In the genomic region with DNA sequence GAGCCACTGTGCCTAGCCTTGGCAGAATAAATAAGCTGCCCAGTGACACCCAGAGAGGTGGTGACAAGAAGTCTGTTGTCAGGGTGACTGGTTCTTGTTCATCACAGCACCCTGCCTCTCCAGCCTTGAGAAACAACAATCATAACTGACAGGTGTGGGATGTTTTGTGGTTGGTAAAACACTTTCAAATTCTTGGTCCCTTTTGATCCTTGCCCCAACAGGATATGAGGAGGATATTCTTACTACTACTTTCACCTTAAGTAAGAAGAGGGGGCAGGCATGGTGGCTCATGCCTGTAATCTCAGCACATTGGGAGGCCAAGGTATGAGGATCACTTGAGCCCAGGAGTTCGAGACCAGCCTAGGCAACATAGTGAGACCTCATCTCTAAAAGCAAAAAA, we compare ENCODE assay signal across 10 cellular contexts. TPM values are rescaled to one million over a fixed set of nuclear protein-coding genes. Genes with fewer than 3 reads are reported as not detected.
DNase-seq lines count a peak whose midpoint lies in the region; ATAC-seq and TF ChIP-seq lines count a peak whose summit lies in the region.
"Had no signal": no experiment of that assay in that cellular context is flagged by ENCODE, and none has a peak within 500 bp of the region (broad histone marks: within the 10 kb centered on the region; RNA-seq: fewer than 3 reads in every experiment).

No MANE protein-coding gene starts in this region.

- no peaks in the 10 kb centered on the region for H3K9me3 ChIP-seq in CD4-positive, alpha-beta memory T cell (ENCODE audit: control insufficient read depth in 1 of 2, low read length in 2 of 2)
- no peaks in the 10 kb centered on the region for H3K9me3 ChIP-seq in uterus
- H3K9me3 ChIP-seq: thoracic aorta had no signal

- H3K4me3 Mint-ChIP-seq in CD4-positive, alpha-beta memory T cell, result peak overlapping the region in 1 of 8 donors; percentile 8
- no peak overlapping the region for H3K4me3 Mint-ChIP-seq in activated T-cell treated with anti-CD3 and anti-CD28 coated beads, Interleukin-2, amount 50 U/mL, for 72 hours

- peaks cover 11% of the 10 kb centered on the region for H3K4me1 ChIP-seq in CD4-positive, alpha-beta memory T cell (ENCODE audit: insufficient read depth, low read length)
- H3K4me1 ChIP-seq in uterus, result no peaks in the 10 kb centered on the region

- peaks cover 6 to 8% (median 7%) of the 10 kb centered on the region in 4 donors for H3K4me1 Mint-ChIP-seq in CD4-positive, alpha-beta memory T cell
- H3K4me1 Mint-ChIP-seq in activated T-cell treated with anti-CD3 and anti-CD28 coated beads, Interleukin-2, amount 50 U/mL, for 72 hours (ENCODE audit: low read depth), result peaks cover 23% of the 10 kb centered on the region

- H3K27ac ChIP-seq in CD4-positive, alpha-beta memory T cell (ENCODE audit: low read depth, low read length), result no peak overlapping the region
- no peak overlapping the region for H3K27ac ChIP-seq in uterus
- H3K27ac ChIP-seq: hepatocyte, thoracic aorta had no signal

- POLR2A ChIA-PET in CD4-positive, alpha-beta memory T cell (lab: Charles Lee; ENCODE audit: partially characterized antibody), result no interaction called here

- H3K27me3 ChIP-seq in CD4-positive, alpha-beta memory T cell (ENCODE audit: insufficient read depth, low read length), result no peaks in the 10 kb centered on the region
- H3K27me3 ChIP-seq in uterus, result no peaks in the 10 kb centered on the region

- no peaks in the 10 kb centered on the region for H3K36me3 ChIP-seq in CD4-positive, alpha-beta memory T cell (ENCODE audit: insufficient read depth, low read length)
- no peaks in the 10 kb centered on the region for H3K36me3 ChIP-seq in uterus
- H3K36me3 ChIP-seq: thoracic aorta had no signal

- H3K27ac Mint-ChIP-seq in CD4-positive, alpha-beta memory T cell, result peak overlapping the region in 3 of 7 donors; percentile 27 to 52 (median 48)
- no peak overlapping the region for H3K27ac Mint-ChIP-seq in activated T-cell treated with anti-CD3 and anti-CD28 coated beads, Interleukin-2, amount 50 U/mL, for 72 hours

- no peak for TF ChIP-seq CTCF in uterus (IDR thresholded peaks at IDR 0.05)

- no peak for TF ChIP-seq POLR2A in uterus (IDR thresholded peaks at IDR 0.05)

- H3K27me3 Mint-ChIP-seq in CD4-positive, alpha-beta memory T cell, result peaks cover 1 to 7% of the 10 kb centered on the region in 2 donors
- peaks cover 18% of the 10 kb centered on the region for H3K27me3 Mint-ChIP-seq in activated T-cell treated with anti-CD3 and anti-CD28 coated beads, Interleukin-2, amount 50 U/mL, for 72 hours (ENCODE audit: low read depth)

- intact Hi-C loops in CD4-positive, alpha-beta memory T cell (cut with micrococcal nuclease), result no loop called here
- intact Hi-C loops in uterus (cut with DNase I; ENCODE audit: low total_unique reads), result no loop called here

- DNase-seq in CD4-positive, alpha-beta memory T cell, result peak in 4 of 5 donors; percentile 24 to 50 (median 36)
- DNase-seq in activated T-cell treated with anti-CD3 and anti-CD28 coated beads, Interleukin-2, amount 50 U/mL, for 72 hours, result peak; percentile 56 to 70
- DNase-seq in cerebellar nuclear complex (lab: John Stamatoyannopoulos, UW), result no peak
- no peak for DNase-seq in middle frontal gyrus (ENCODE audit: extremely low spot score, low spot score)
- no peak for DNase-seq in uterus

- H3K9me3 Mint-ChIP-seq in CD4-positive, alpha-beta memory T cell, result no peaks in the 10 kb centered on the region
- no peaks in the 10 kb centered on the region for H3K9me3 Mint-ChIP-seq in activated T-cell treated with anti-CD3 and anti-CD28 coated beads, Interleukin-2, amount 50 U/mL, for 72 hours

- no peaks in the 10 kb centered on the region for H3K36me3 Mint-ChIP-seq in CD4-positive, alpha-beta memory T cell
- no peaks in the 10 kb centered on the region for H3K36me3 Mint-ChIP-seq in activated T-cell treated with anti-CD3 and anti-CD28 coated beads, Interleukin-2, amount 50 U/mL, for 72 hours (ENCODE audit: insufficient read depth in 2 of 2)

- ATAC-seq in GM19025 (IDR thresholded peaks at IDR 0.05; ENCODE audit: low read depth, unreplicated experiment) (peak; percentile 50), HG03025 (IDR thresholded peaks at IDR 0.05; ENCODE audit: low FRiP score, unreplicated experiment) (peak; percentile 57), HG03108 (IDR thresholded peaks at IDR 0.05; ENCODE audit: unreplicated experiment) (no peak)
- peak; percentile 98 to 99 for ATAC-seq in activated T-cell treated with anti-CD3 and anti-CD28 coated beads, Interleukin-2, amount 50 U/mL, for 72 hours (replicated peaks in 1 of 2)

- CTCF ChIA-PET in CD4-positive, alpha-beta memory T cell (lab: Charles Lee; ENCODE audit: partially characterized antibody), result no interaction called here

- no peak overlapping the region for H3K4me3 ChIP-seq in CD4-positive, alpha-beta memory T cell (ENCODE audit: low read length in 2 of 2)
- H3K4me3 ChIP-seq in uterus, result no peak overlapping the region
- H3K4me3 ChIP-seq: hepatocyte, thoracic aorta had no signal

RNA-seq across cellular contexts. Expression of a gene that starts 14.2 kb away (rescaled TPM):
- total RNA-seq in CD4-positive, alpha-beta memory T cell, result not detected
- polyA plus RNA-seq in CD4-positive, alpha-beta memory T cell, result not detected
- total RNA-seq in activated T-cell treated with anti-CD3 and anti-CD28 coated beads, Interleukin-2, amount 50 U/mL, for 72 hours, result not detected
- total RNA-seq in uterus, result 10 to 100 TPM in 2 of 4 donors, 1 to 10 TPM in 1, under 1 TPM in 1; under 0.01 to 10.9 (median 10.1) TPM

Comparison
In these comparisons a context has a peak if more than half of its experiments do, and no peak if none do; other contexts are left out.
1. DNase-seq: peak in CD4-positive, alpha-beta memory T cell (4 of 5) and activated T-cell treated with anti-CD3 and anti-CD28 coated beads, Interleukin-2, amount 50 U/mL, for 72 hours (2 of 2); none in cerebellar nuclear complex (0 of 2), middle frontal gyrus (single experiment) and uterus (0 of 2).